ENCODE assay signal across 8 cellular contexts in the genomic region with DNA sequence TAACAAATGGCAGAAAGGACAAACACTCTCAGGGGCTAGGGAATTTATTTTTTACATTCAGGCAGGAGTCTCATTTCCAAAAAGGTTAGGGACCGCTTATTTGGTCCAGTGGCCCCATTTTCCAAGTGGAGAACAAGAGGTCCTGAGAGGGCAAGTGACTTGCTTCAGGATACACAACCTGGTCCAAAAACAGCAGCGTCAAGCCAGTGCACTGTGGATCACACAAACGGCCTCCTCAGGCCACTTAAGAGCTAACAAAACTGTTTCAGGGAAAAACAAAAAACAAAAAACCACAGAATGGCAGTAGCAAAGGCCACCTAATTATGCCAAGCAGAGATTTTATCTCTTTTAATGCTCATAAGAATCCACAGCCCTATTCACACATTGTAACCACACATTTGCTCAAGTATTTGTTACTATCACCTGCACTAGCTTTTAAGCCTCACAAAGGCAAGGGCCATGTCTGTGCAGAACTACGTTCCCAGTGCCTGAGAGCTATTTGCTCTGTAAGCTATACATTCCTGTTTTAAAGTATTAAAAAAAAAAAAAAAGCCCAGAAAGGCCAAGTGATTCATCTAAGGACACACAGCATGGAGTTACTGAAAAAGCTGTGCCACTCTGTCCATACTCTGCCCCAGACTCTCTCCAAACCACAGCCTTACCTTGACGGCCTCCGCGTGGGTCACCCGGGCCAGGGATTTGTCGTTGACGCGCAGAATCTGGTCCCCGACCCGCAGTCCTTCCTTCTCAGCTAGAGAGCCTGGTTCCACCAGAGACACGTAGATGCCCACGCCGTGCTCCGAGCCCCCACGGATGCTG. TPM values are rescaled to one million over a fixed set of nuclear protein-coding genes. Genes with fewer than 3 reads are reported as not detected.
DNase-seq lines count a peak whose midpoint lies in the region; ATAC-seq and TF ChIP-seq lines count a peak whose summit lies in the region.

No MANE protein-coding gene starts in this region.

- no peaks in the 10 kb centered on the region; the same call in 1 of the 2 replicates for H4K20me1 ChIP-seq in GM23338 (replicated peaks; ENCODE audit: insufficient read depth)

- peaks cover 29% of the 10 kb centered on the region for H3K27me3 ChIP-seq in GM23338 (ENCODE audit: insufficient read depth)
- no peaks in the 10 kb centered on the region for H3K27me3 ChIP-seq in Peyer's patch
- no peaks in the 10 kb centered on the region for H3K27me3 ChIP-seq in esophagus (ENCODE audit: control insufficient read depth in 1 of 2, insufficient read depth in 2 of 2, low read length in 2 of 2)

- 0 out of 2 replicates have a peak overlapping the region, but pooled peaks have one; percentile 48 for H2AFZ ChIP-seq in GM23338

- TF ChIP-seq CTCF in GM23338 (conservative IDR thresholded peaks at IDR 0.05; ENCODE audit: low read depth in 2 of 2), result no peak
- no peak for TF ChIP-seq CTCF in Peyer's patch (IDR thresholded peaks at IDR 0.05)

- H3K4me3 Mint-ChIP-seq in GM23338, result peak overlapping the region; percentile 72

- H3K36me3 ChIP-seq in GM23338 (ENCODE audit: insufficient read depth) (no peaks in the 10 kb centered on the region), Peyer's patch (no peaks in the 10 kb centered on the region), esophagus (ENCODE audit: control insufficient read depth in 2 of 2, insufficient read depth in 2 of 2, low read length in 1 of 2) (no peaks in the 10 kb centered on the region)

- peak overlapping the region; percentile 84 for H3K4me2 ChIP-seq in GM23338

- no peak for TF ChIP-seq POLR2A in Peyer's patch (IDR thresholded peaks at IDR 0.05)

- no peaks in the 10 kb centered on the region for H3K9me2 ChIP-seq in GM23338 (ENCODE audit: insufficient read depth)

- H3K4me1 ChIP-seq in GM23338 (ENCODE audit: insufficient read depth) (peaks cover 48% of the 10 kb centered on the region), Peyer's patch (peaks cover 3 to 16% (median 5%) of the 10 kb centered on the region in 4 donors), esophagus (ENCODE audit: control insufficient read depth in 2 of 2, insufficient read depth in 2 of 2, low read length in 1 of 2) (peaks cover 6 to 11% of the 10 kb centered on the region in 2 donors)

- H3K4me1 Mint-ChIP-seq in GM23338, result peaks cover 56% of the 10 kb centered on the region

- H3K4me3 ChIP-seq in GM23338, result peak overlapping the region; percentile 61
- H3K4me3 ChIP-seq in Peyer's patch, result peak overlapping the region; percentile 55 to 84 (median 73)
- H3K4me3 ChIP-seq in esophagus (ENCODE audit: low read depth in 1 of 2, low read length in 2 of 2), result peak overlapping the region; percentile 62 to 65

- H3K27me3 Mint-ChIP-seq in GM23338 (ENCODE audit: insufficient read depth, low read depth, poor library complexity), result peaks cover 18% of the 10 kb centered on the region

- no peak for DNase-seq in GM23338 (ENCODE audit: low spot score)
- no peak for DNase-seq in Peyer's patch
- DNase-seq in renal cortical epithelial cell (ENCODE audit: low read depth), result peak; percentile 20
- no peak for DNase-seq in NCI-H2196 treated with DMSO at 0.1 percent for 48 hours (lab: John Stamatoyannopoulos, UW; ENCODE audit: unreplicated experiment)
- no peak for DNase-seq in GDM1 (lab: John Stamatoyannopoulos, UW)
- no peak for DNase-seq in NCI-H128 (lab: John Stamatoyannopoulos, UW; ENCODE audit: unreplicated experiment)

- H3K27ac ChIP-seq in GM23338 (ENCODE audit: low read depth) (no peak overlapping the region), Peyer's patch (peak overlapping the region; percentile 67 to 74 (median 72)), esophagus (ENCODE audit: low read depth in 2 of 2, low read length in 1 of 2) (peak overlapping the region; percentile 71 to 77)

- 0 out of 2 replicates have a peak, but pooled peaks cover 4% of the 10 kb centered on the region for H3K79me2 ChIP-seq in GM23338 (replicated peaks; ENCODE audit: insufficient read depth)

- no peak overlapping the region for H3K27ac Mint-ChIP-seq in GM23338

- no peaks in the 10 kb centered on the region for H3F3A ChIP-seq in GM23338 (replicated peaks; ENCODE audit: low read depth)

- H3K9me3 Mint-ChIP-seq in GM23338, result no peaks in the 10 kb centered on the region; the same call in 2 of the 3 replicates

- no peaks in the 10 kb centered on the region for H3K36me3 Mint-ChIP-seq in GM23338 (ENCODE audit: low read depth)

- 42 to 54% methylated on average over 18 of the region's 18 CpGs for WGBS in esophagus, 2 donors

- ATAC-seq in GM23338, result peak; percentile 1
- no peak for ATAC-seq in GM19395 (IDR thresholded peaks at IDR 0.05; ENCODE audit: unreplicated experiment)

- H3K9me3 ChIP-seq in Peyer's patch, result no peaks in the 10 kb centered on the region
- no peaks in the 10 kb centered on the region for H3K9me3 ChIP-seq in esophagus (ENCODE audit: control insufficient read depth in 2 of 2, insufficient read depth in 1 of 2, low read depth in 1 of 2, low read length in 1 of 2)

TF ChIP-seq in GM23338, 12 proteins besides CTCF, POLR2A, EP300 and RAD21 (continues in another document):
- TF ChIP-seq JUNB (IDR thresholded peaks at IDR 0.05; ENCODE audit: unreplicated experiment) (no peak), EZH2 (IDR thresholded peaks at IDR 0.05; ENCODE audit: low read depth, unreplicated experiment) (no peak), EZH2phosphoT487 (IDR thresholded peaks at IDR 0.05; ENCODE audit: unreplicated experiment) (no peak)
- TF ChIP-seq, protein P1, sequence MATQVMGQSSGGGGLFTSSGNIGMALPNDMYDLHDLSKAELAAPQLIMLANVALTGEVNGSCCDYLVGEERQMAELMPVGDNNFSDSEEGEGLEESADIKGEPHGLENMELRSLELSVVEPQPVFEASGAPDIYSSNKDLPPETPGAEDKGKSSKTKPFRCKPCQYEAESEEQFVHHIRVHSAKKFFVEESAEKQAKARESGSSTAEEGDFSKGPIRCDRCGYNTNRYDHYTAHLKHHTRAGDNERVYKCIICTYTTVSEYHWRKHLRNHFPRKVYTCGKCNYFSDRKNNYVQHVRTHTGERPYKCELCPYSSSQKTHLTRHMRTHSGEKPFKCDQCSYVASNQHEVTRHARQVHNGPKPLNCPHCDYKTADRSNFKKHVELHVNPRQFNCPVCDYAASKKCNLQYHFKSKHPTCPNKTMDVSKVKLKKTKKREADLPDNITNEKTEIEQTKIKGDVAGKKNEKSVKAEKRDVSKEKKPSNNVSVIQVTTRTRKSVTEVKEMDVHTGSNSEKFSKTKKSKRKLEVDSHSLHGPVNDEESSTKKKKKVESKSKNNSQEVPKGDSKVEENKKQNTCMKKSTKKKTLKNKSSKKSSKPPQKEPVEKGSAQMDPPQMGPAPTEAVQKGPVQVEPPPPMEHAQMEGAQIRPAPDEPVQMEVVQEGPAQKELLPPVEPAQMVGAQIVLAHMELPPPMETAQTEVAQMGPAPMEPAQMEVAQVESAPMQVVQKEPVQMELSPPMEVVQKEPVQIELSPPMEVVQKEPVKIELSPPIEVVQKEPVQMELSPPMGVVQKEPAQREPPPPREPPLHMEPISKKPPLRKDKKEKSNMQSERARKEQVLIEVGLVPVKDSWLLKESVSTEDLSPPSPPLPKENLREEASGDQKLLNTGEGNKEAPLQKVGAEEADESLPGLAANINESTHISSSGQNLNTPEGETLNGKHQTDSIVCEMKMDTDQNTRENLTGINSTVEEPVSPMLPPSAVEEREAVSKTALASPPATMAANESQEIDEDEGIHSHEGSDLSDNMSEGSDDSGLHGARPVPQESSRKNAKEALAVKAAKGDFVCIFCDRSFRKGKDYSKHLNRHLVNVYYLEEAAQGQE (IDR thresholded peaks at IDR 0.05; ENCODE audit: unreplicated experiment), result no peak
- TF ChIP-seq, protein P2, sequence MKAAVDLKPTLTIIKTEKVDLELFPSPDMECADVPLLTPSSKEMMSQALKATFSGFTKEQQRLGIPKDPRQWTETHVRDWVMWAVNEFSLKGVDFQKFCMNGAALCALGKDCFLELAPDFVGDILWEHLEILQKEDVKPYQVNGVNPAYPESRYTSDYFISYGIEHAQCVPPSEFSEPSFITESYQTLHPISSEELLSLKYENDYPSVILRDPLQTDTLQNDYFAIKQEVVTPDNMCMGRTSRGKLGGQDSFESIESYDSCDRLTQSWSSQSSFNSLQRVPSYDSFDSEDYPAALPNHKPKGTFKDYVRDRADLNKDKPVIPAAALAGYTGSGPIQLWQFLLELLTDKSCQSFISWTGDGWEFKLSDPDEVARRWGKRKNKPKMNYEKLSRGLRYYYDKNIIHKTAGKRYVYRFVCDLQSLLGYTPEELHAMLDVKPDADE (IDR thresholded peaks at IDR 0.05), result no peak

RNA-seq across cellular contexts. Expression of a gene that starts 1.5 kb away (rescaled TPM):
- 8.9 and 11.2 TPM in 2 replicates for total RNA-seq in GM23338 (2014; rRNA removed; shearing (Covaris generic))
- polyA plus RNA-seq in GM23338 (2016; fragmentation: Nextera tagmentation; extraction: Ambion mirVana) (7.2 and 8.3 TPM in 2 replicates), esophagus (1 to 10 TPM; 3.4 to 7.6 TPM)
- total RNA-seq in Peyer's patch (10 to 100 TPM; 10.7 to 35.5 (median 15.3) TPM), renal cortical epithelial cell (0.52 and 5.2 TPM in 2 replicates)
